1 cellular context compared by ENCODE assay signal in the genomic region with DNA sequence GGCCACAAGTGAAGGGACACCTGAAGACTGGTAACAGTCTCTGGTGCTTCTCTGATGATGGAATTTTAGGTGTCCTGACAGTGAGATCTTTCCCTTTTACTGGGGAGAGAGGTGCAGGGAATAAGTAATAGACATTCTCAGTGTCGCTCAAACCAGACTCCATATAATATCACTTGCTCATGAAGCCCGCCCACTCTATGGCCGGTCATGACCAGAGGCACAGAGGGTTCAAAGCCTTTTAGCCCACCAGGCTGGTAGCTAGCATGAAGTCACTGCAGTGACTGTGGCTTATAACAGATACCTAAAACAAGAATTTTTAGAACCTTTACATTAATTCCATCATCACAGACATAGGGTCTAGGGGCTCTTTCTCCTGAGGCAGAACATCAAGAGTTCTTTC.
TF ChIP-seq lines count a peak whose summit lies in the region.

No MANE protein-coding gene starts in this region.

TF ChIP-seq in WTC11, 78 proteins besides CTCF, POLR2A, EP300 and RAD21 (continued from another document):
- TF ChIP-seq, protein P1, sequence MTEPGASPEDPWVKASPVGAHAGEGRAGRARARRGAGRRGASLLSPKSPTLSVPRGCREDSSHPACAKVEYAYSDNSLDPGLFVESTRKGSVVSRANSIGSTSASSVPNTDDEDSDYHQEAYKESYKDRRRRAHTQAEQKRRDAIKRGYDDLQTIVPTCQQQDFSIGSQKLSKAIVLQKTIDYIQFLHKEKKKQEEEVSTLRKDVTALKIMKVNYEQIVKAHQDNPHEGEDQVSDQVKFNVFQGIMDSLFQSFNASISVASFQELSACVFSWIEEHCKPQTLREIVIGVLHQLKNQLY (CRISPR knock-in tag; IDR thresholded peaks at IDR 0.05): no peak
- TF ChIP-seq, protein P2, sequence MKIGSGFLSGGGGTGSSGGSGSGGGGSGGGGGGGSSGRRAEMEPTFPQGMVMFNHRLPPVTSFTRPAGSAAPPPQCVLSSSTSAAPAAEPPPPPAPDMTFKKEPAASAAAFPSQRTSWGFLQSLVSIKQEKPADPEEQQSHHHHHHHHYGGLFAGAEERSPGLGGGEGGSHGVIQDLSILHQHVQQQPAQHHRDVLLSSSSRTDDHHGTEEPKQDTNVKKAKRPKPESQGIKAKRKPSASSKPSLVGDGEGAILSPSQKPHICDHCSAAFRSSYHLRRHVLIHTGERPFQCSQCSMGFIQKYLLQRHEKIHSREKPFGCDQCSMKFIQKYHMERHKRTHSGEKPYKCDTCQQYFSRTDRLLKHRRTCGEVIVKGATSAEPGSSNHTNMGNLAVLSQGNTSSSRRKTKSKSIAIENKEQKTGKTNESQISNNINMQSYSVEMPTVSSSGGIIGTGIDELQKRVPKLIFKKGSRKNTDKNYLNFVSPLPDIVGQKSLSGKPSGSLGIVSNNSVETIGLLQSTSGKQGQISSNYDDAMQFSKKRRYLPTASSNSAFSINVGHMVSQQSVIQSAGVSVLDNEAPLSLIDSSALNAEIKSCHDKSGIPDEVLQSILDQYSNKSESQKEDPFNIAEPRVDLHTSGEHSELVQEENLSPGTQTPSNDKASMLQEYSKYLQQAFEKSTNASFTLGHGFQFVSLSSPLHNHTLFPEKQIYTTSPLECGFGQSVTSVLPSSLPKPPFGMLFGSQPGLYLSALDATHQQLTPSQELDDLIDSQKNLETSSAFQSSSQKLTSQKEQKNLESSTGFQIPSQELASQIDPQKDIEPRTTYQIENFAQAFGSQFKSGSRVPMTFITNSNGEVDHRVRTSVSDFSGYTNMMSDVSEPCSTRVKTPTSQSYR (CRISPR knock-in tag; IDR thresholded peaks at IDR 0.05): no peak
TF ChIP-seq in WTC11: peak in this region for 0.
